In genomic region chr18:67599277-67599676, GRCh38 we compare ENCODE assay signal across 11 cellular contexts.
DNase-seq lines count a peak whose midpoint lies in the region; ATAC-seq and TF ChIP-seq lines count a peak whose summit lies in the region.
"Had no signal": no experiment of that assay in that cellular context is flagged by ENCODE, and none has a peak within 500 bp of the region (broad histone marks: within the 10 kb centered on the region; RNA-seq: fewer than 3 reads in every experiment).

No MANE protein-coding gene starts in this region.

- WGBS in trophoblast cell (ENCODE audit: extremely low coverage, insufficient coverage, insufficient read length), result no CpG with 5 or more reads among the region's 2 CpGs

- H3K79me2 ChIP-seq in trophoblast cell (ENCODE audit: control insufficient read depth, insufficient read depth, low read length, poor library complexity) (no peaks in the 10 kb centered on the region), PC-9 (ENCODE audit: low read depth) (no peaks in the 10 kb centered on the region)

- no peaks in the 10 kb centered on the region for H3F3A ChIP-seq in PC-9 (ENCODE audit: insufficient read depth, low read depth)

- DNase-seq in HCEC 1CT (peak; percentile 79), fibroblast of pulmonary artery (ENCODE audit: low read depth) (peak; percentile 42), trophoblast cell (peak in 1 of 2 donors; percentile 48), PC-9 (no peak)
- DNase-seq in activated CD4-positive, alpha-beta T cell treated with anti-CD3 and anti-CD28 coated beads, Interleukin-2, amount 50 U/mL, for 1 hour, result no peak
- DNase-seq: left cardiac atrium; NK-92 treated with Interleukin-12 subunit alpha and Interleukin-12 subunit beta, amount 100 ng/mL, for 24 hours; substantia nigra had no signal

- H2AK5ac ChIP-seq in trophoblast cell (ENCODE audit: low read length), result no peak overlapping the region

- no peak overlapping the region for H3K14ac ChIP-seq in trophoblast cell (ENCODE audit: low read length)

- H3K9ac ChIP-seq in trophoblast cell (ENCODE audit: low read length), result no peak overlapping the region

- H3K36me3 ChIP-seq in trophoblast cell (ENCODE audit: control insufficient read depth in 1 of 2, insufficient read depth in 2 of 2, low read length in 2 of 2) (peaks cover 0 to 2% of the 10 kb centered on the region in 2 experiments), PC-9 (ENCODE audit: low read depth) (no peaks in the 10 kb centered on the region)

- no peak overlapping the region for H2BK5ac ChIP-seq in trophoblast cell (ENCODE audit: low read depth, low read length, poor library complexity)

- no peak overlapping the region for H3K27ac ChIP-seq in trophoblast cell (ENCODE audit: low read depth, low read length)
- no peak overlapping the region for H3K27ac ChIP-seq in PC-9

- H4K91ac ChIP-seq in trophoblast cell (ENCODE audit: low read depth, low read length), result no peak overlapping the region

- H2BK120ac ChIP-seq in trophoblast cell (ENCODE audit: insufficient read depth, low read length, poor library complexity), result no peak overlapping the region

- H4K20me1 ChIP-seq in PC-9 (ENCODE audit: insufficient read depth), result no peaks in the 10 kb centered on the region

- POLR2A ChIA-PET in PC-9 (lab: Charles Lee; ENCODE audit: unreplicated experiment), result interaction anchor here (1.0 kb wide), 1 partner anchor 82 kb away, joined by 4 read pairs; the partner anchor contains the start of gene DSEL

- BruUV-seq in PC-9 (replicated peaks; lab: Mats Ljungman, UMichigan), result no TSS peak

- no peaks in the 10 kb centered on the region for H3K9me2 ChIP-seq in PC-9 (ENCODE audit: insufficient read depth)

- ATAC-seq in SK-N-SH treated with all-trans-retinoic acid at 6 μM for 48 hours (peak; percentile 55; the same call in 2 of the 3 replicates), GM19463 (IDR thresholded peaks at IDR 0.05; ENCODE audit: unreplicated experiment) (no peak), GM19395 (IDR thresholded peaks at IDR 0.05; ENCODE audit: unreplicated experiment) (no peak)
- ATAC-seq: left cardiac atrium had no signal

- H3K4me1 ChIP-seq in trophoblast cell (ENCODE audit: control insufficient read depth in 1 of 2, insufficient read depth in 2 of 2, low read length in 2 of 2), result peaks cover 0 to 2% of the 10 kb centered on the region in 2 experiments
- H3K4me1 ChIP-seq in PC-9 (replicated peaks; ENCODE audit: insufficient read depth), result 0 out of 2 replicates have a peak, but pooled peaks cover 3% of the 10 kb centered on the region

- H3K4me3 ChIP-seq in fibroblast of pulmonary artery (replicated peaks; ENCODE audit: low read depth, low read length) (no peak overlapping the region), trophoblast cell (ENCODE audit: low read depth, low read length) (no peak overlapping the region), PC-9 (no peak overlapping the region)

- peaks cover 3% of the 10 kb centered on the region for H3K9me3 ChIP-seq in trophoblast cell (ENCODE audit: insufficient read depth, low read depth, low read length)
- no peaks in the 10 kb centered on the region for H3K9me3 ChIP-seq in PC-9 (ENCODE audit: insufficient read depth, low read depth)

- no peak overlapping the region for H4K12ac ChIP-seq in trophoblast cell (ENCODE audit: low read depth, low read length)

- no peak overlapping the region for H3K18ac ChIP-seq in trophoblast cell (ENCODE audit: low read length)

- H2BK12ac ChIP-seq in trophoblast cell (ENCODE audit: low read length), result peak overlapping the region; percentile 95

- no peaks in the 10 kb centered on the region for H3K27me3 ChIP-seq in trophoblast cell (ENCODE audit: insufficient read depth, low read length)
- H3K27me3 ChIP-seq in PC-9 (ENCODE audit: insufficient read depth, low read depth), result no peaks in the 10 kb centered on the region

- no peak overlapping the region for H3K4me2 ChIP-seq in trophoblast cell (ENCODE audit: low read length)
- H3K4me2 ChIP-seq in PC-9, result no peak overlapping the region

- H3K23ac ChIP-seq in trophoblast cell (ENCODE audit: low read length), result no peak overlapping the region

- H2AFZ ChIP-seq in trophoblast cell (ENCODE audit: insufficient read depth, low read length, poor library complexity) (no peak overlapping the region), PC-9 (no peak overlapping the region)

- CTCF ChIA-PET in PC-9 (lab: Charles Lee), result no interaction called here

- TF ChIP-seq CTCF in fibroblast of pulmonary artery (IDR thresholded peaks at IDR 0.05; ENCODE audit: low read length, missing control alignments) (no peak), PC-9 (conservative IDR thresholded peaks at IDR 0.05) (no peak)

- no peak overlapping the region for H3K4ac ChIP-seq in trophoblast cell (ENCODE audit: low read depth, low read length)

- no peak overlapping the region for H4K8ac ChIP-seq in trophoblast cell (ENCODE audit: low read depth, low read length)

- H3K79me1 ChIP-seq in trophoblast cell (ENCODE audit: low read length), result no peaks in the 10 kb centered on the region

- intact Hi-C loops in PC-9 (cut with micrococcal nuclease; ENCODE audit: unreplicated experiment), result no loop called here

TF ChIP-seq in SK-N-SH treated with all-trans-retinoic acid at 6 μM for 48 hours, 23 proteins besides CTCF, POLR2A, EP300 and RAD21:
- peak; percentile 96 for TF ChIP-seq TCF4 (CRISPR knock-in tag; IDR thresholded peaks at IDR 0.05; ENCODE audit: borderline replicate concordance)
- TF ChIP-seq, protein P1, sequence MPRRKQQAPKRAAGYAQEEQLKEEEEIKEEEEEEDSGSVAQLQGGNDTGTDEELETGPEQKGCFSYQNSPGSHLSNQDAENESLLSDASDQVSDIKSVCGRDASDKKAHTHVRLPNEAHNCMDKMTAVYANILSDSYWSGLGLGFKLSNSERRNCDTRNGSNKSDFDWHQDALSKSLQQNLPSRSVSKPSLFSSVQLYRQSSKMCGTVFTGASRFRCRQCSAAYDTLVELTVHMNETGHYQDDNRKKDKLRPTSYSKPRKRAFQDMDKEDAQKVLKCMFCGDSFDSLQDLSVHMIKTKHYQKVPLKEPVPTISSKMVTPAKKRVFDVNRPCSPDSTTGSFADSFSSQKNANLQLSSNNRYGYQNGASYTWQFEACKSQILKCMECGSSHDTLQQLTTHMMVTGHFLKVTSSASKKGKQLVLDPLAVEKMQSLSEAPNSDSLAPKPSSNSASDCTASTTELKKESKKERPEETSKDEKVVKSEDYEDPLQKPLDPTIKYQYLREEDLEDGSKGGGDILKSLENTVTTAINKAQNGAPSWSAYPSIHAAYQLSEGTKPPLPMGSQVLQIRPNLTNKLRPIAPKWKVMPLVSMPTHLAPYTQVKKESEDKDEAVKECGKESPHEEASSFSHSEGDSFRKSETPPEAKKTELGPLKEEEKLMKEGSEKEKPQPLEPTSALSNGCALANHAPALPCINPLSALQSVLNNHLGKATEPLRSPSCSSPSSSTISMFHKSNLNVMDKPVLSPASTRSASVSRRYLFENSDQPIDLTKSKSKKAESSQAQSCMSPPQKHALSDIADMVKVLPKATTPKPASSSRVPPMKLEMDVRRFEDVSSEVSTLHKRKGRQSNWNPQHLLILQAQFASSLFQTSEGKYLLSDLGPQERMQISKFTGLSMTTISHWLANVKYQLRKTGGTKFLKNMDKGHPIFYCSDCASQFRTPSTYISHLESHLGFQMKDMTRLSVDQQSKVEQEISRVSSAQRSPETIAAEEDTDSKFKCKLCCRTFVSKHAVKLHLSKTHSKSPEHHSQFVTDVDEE (CRISPR knock-in tag; IDR thresholded peaks at IDR 0.05), result peak; percentile 82; the same call in 1 of the 2 replicates
- TF ChIP-seq GLIS3 (CRISPR knock-in tag; IDR thresholded peaks at IDR 0.05), result no peak
- no peak for TF ChIP-seq CSDC2 (CRISPR knock-in tag; IDR thresholded peaks at IDR 0.05)
- TF ChIP-seq PPARA (CRISPR knock-in tag; IDR thresholded peaks at IDR 0.05; ENCODE audit: borderline replicate concordance), result no peak
TF ChIP-seq in SK-N-SH treated with all-trans-retinoic acid at 6 μM for 48 hours: peak in this region for 2.

Comparison
In these comparisons a context has a peak if more than half of its experiments do, and no peak if none do; other contexts are left out.
1. DNase-seq: peak in HCEC 1CT (single experiment) and fibroblast of pulmonary artery (single experiment); none in activated CD4-positive, alpha-beta T cell treated with anti-CD3 and anti-CD28 coated beads, Interleukin-2, amount 50 U/mL, for 1 hour (single experiment) and PC-9 (0 of 2).